In the genomic region with DNA sequence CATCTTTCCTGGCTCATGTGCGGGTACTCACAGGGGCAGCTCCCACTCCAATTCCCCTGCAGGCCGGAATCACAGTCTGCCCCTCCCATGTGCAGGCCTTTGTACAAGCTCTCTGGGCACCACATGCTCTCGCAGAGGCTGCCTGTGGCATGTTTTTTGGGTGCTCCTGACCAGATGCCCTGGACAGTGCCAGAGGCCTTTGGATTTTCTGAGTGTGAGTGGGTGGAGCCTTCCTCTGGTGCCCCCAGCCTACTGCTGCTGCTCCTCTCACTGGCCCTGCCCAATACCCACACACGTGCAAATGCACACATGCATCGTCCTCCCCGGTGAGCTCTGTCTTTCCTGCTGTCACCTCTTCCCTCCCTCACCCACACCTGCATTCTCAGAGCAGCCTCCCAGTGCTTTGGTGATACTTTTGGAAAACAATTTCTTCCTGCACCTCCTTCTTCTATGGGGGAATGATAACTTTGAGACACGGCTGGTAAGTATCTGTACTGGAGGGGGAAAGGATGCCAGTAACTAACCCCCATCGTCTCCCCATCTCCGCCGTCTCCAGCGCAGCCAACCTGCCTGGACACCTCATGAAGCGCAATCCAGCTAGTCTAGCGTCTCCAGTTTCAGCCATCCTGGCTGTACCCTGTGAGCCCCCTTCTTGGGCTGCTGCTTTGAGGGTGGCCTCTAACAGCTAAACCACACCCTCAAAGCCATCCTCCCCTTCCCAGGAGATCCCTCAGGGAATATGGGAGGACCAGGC, we compare ENCODE assay signal across 24 cellular contexts.
"Had no signal": no experiment of that assay in that cellular context is flagged by ENCODE, and none has a peak within 500 bp of the region (broad histone marks: within the 10 kb centered on the region; RNA-seq: fewer than 3 reads in every experiment).

No MANE protein-coding gene starts in this region.

- ATAC-seq: heart right ventricle; left ventricle myocardium superior; lower lobe of right lung; naive thymus-derived CD8-positive, alpha-beta T cell; psoas muscle; right cardiac atrium; stimulated activated memory B cell treated with anti-CD40 and anti-IgM and Interleukin-4, amounts not matched to agents 10 μg/mL and 1 μg/mL and 100 μg/mL, for 72 hours; stimulated activated naive CD8-positive, alpha-beta T cell treated with anti-CD3 and anti-CD28 coated beads, Interleukin-15, Interleukin-2, amounts not matched to agents 100 U/mL and 50 U/mL, for 24 hours had no signal

- H3K27ac ChIP-seq: coronary artery, esophagus squamous epithelium, heart right ventricle, lower lobe of right lung, ovary, psoas muscle, sigmoid colon, tibial artery had no signal

- H3K9me3 Mint-ChIP-seq: naive thymus-derived CD8-positive, alpha-beta T cell; nephron progenitor cell; stimulated activated memory B cell treated with anti-CD40 and anti-IgM and Interleukin-4, amounts not matched to agents 10 μg/mL and 1 μg/mL and 100 μg/mL, for 72 hours; type B pancreatic cell had no signal

- H3K4me3 Mint-ChIP-seq: naive thymus-derived CD8-positive, alpha-beta T cell; nephron progenitor cell; stimulated activated memory B cell treated with anti-CD40 and anti-IgM and Interleukin-4, amounts not matched to agents 10 μg/mL and 1 μg/mL and 100 μg/mL, for 72 hours; type B pancreatic cell had no signal

- DNase-seq: dermis blood vessel endothelial cell; effector memory CD4-positive, alpha-beta T cell; esophagus squamous epithelium; foreskin melanocyte; glutamatergic neuron; heart right ventricle; hippocampal formation; islet precursor cell; kidney glomerular epithelial cell; left ventricle myocardium superior; lower lobe of right lung; naive thymus-derived CD8-positive, alpha-beta T cell; nephron progenitor cell; ovary; psoas muscle; right cardiac atrium; sigmoid colon; stimulated activated CD4-positive, alpha-beta T cell treated with anti-CD3 and anti-CD28 coated beads, Interleukin-2, amount 100 ng/mL, for 24 hours; stimulated activated CD4-positive, alpha-beta T cell treated with anti-CD3 and anti-CD28 coated beads, Interleukin-4, amount 100 ng/mL, for 24 hours; stimulated activated naive CD8-positive, alpha-beta T cell treated with anti-CD3 and anti-CD28 coated beads, Interleukin-15, Interleukin-2, amounts not matched to agents 100 U/mL and 50 U/mL, for 24 hours; tibial artery had no signal

- H3K27ac Mint-ChIP-seq: nephron progenitor cell; stimulated activated memory B cell treated with anti-CD40 and anti-IgM and Interleukin-4, amounts not matched to agents 10 μg/mL and 1 μg/mL and 100 μg/mL, for 72 hours; type B pancreatic cell had no signal

- H3K36me3 Mint-ChIP-seq: naive thymus-derived CD8-positive, alpha-beta T cell; type B pancreatic cell had no signal

- H3K4me3 ChIP-seq: coronary artery, esophagus squamous epithelium, heart right ventricle, lower lobe of right lung, ovary, psoas muscle, sigmoid colon, tibial artery had no signal

- H3K36me3 ChIP-seq: esophagus squamous epithelium, heart right ventricle, lower lobe of right lung, ovary, sigmoid colon, tibial artery had no signal

- H3K9me3 ChIP-seq: esophagus squamous epithelium, heart right ventricle, lower lobe of right lung, ovary, psoas muscle, sigmoid colon, tibial artery had no signal

- H3K4me1 Mint-ChIP-seq: naive thymus-derived CD8-positive, alpha-beta T cell; stimulated activated memory B cell treated with anti-CD40 and anti-IgM and Interleukin-4, amounts not matched to agents 10 μg/mL and 1 μg/mL and 100 μg/mL, for 72 hours had no signal

- H3K4me1 ChIP-seq: esophagus squamous epithelium, heart right ventricle, lower lobe of right lung, psoas muscle, sigmoid colon, tibial artery had no signal
